Comparison of ENCODE assay signal across 25 cellular contexts in the genomic region with DNA sequence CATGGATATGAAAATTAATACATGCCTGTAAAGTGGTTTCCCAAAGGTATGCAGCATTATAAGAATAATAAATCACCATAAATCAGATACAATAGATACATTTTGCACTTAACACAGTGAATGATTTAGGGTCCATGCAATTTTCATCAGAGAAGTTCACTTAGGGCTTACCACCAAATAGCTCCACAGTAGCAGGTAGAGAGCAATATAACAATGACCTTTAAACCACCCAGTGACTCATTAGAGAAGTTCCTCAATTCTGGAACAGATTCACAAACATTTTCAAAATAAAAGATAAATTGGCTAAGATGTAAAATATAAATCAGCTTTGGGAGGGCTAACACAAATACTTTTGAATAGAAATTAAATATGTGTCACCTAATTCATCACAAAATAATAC.
"Had no signal": no experiment of that assay in that cellular context is flagged by ENCODE, and none has a peak within 500 bp of the region (broad histone marks: within the 10 kb centered on the region; RNA-seq: fewer than 3 reads in every experiment).

No MANE protein-coding gene starts in this region.

- ATAC-seq: activated CD4-positive, CD25-positive, alpha-beta regulatory T cell treated with anti-CD3 and anti-CD28 coated beads, Interleukin-2, amount 50 U/mL, for 24 hours; activated CD8-positive, alpha-beta T cell treated with anti-CD3 and anti-CD28 coated beads for 36 hours; activated T-cell treated with anti-CD3 and anti-CD28 coated beads, Interleukin-2, amount 50 U/mL, for 4 hours; activated T-helper 17 cell treated with anti-CD3 and anti-CD28 coated beads, Interleukin-2, amount 50 U/mL, for 72 hours; esophagus mucosa; T-helper 17 cell had no signal

- DNase-seq: activated B cell treated with CpG ODN at 0.5 μM for 24 hours; activated CD4-positive, alpha-beta T cell treated with anti-CD3 and anti-CD28 coated beads for 48 hours; activated CD4-positive, alpha-beta T cell treated with anti-CD3 and anti-CD28 coated beads, Interleukin-2, amount 50 U/mL, for 1 hour; activated CD4-positive, alpha-beta T cell treated with anti-CD3 and anti-CD28 coated beads, Interleukin-2, amount 50 U/mL, for 48 hours; activated CD8-positive, alpha-beta memory T cell treated with anti-CD3 and anti-CD28 coated beads for 24 hours; activated CD8-positive, alpha-beta T cell treated with anti-CD3 and anti-CD28 coated beads for 36 hours; activated effector memory CD4-positive, alpha-beta T cell treated with Interleukin-2 at 50 U/mL for 16 hours; activated gamma-delta T cell treated with Interleukin-2 at 50 U/mL for 16 hours; activated naive CD4-positive, alpha-beta T cell treated with anti-CD3 and anti-CD28 coated beads, Interleukin-2, amount 50 U/mL, for 16 hours; activated naive CD4-positive, alpha-beta T cell treated with Interleukin-2 at 50 U/mL for 16 hours; activated T-cell treated with anti-CD3 and anti-CD28 coated beads, Interleukin-2, amount 50 U/mL, for 4 hours; amniotic stem cell; anterior cingulate cortex; brain microvascular endothelial cell; dorsolateral prefrontal cortex; effector memory CD4-positive, alpha-beta T cell; endodermal cell; foreskin fibroblast; head of caudate nucleus; T-helper 17 cell; T1000; WERI-Rb-1 had no signal
